In genomic region chr13:48037346-48038173, GRCh38 we compare ENCODE assay signal across 8 cellular contexts. TPM values are rescaled to one million over a fixed set of nuclear protein-coding genes. Genes with fewer than 3 reads are reported as not detected.
DNase-seq lines count a peak whose midpoint lies in the region; ATAC-seq and TF ChIP-seq lines count a peak whose summit lies in the region.

TSS of gene NUDT15 (plus strand) at chr13:48037726. CDS start at chr13:48037747, 21 bp downstream.

- peak within 1 kb of the TSS; percentile 79 for H3K27ac ChIP-seq in CD4-positive, alpha-beta T cell (ENCODE audit: low read depth, low read length)
- H3K27ac ChIP-seq in left lung, result peak within 1 kb of the TSS; percentile 98 to 99

- peaks cover 42% of the 10 kb centered on the region for H3K4me1 Mint-ChIP-seq in CD4-positive, alpha-beta T cell (ENCODE audit: low read depth)
- peaks cover 20% of the 10 kb centered on the region for H3K4me1 Mint-ChIP-seq in dendritic cell treated with granulocyte-macrophage colony-stimulating factor and Interleukin-4, amounts not matched to agents 40 ng/mL and 50 ng/mL, for 4 days (ENCODE audit: low read depth)

- no peaks in the 10 kb centered on the region for H3K9me3 Mint-ChIP-seq in CD4-positive, alpha-beta T cell
- H3K9me3 Mint-ChIP-seq in dendritic cell treated with granulocyte-macrophage colony-stimulating factor and Interleukin-4, amounts not matched to agents 40 ng/mL and 50 ng/mL, for 4 days, result peaks cover 21% of the 10 kb centered on the region

- peak; percentile 100 for TF ChIP-seq CTCF in CD4-positive, alpha-beta T cell (IDR thresholded peaks at IDR 0.05)
- peak; percentile 91 to 98 for TF ChIP-seq CTCF in left lung (IDR thresholded peaks at IDR 0.05)

- peaks cover 8 to 19% of the 10 kb centered on the region in 2 donors for H3K4me1 ChIP-seq in left lung

- no peaks in the 10 kb centered on the region for H3K27me3 ChIP-seq in CD4-positive, alpha-beta T cell (ENCODE audit: control insufficient read depth, insufficient read depth, low read length)
- no peaks in the 10 kb centered on the region for H3K27me3 ChIP-seq in left lung

- peak within 1 kb of the TSS; percentile 63 to 68 for H3K4me3 ChIP-seq in left lung

- peak within 1 kb of the TSS; percentile 97 for H3K27ac Mint-ChIP-seq in CD4-positive, alpha-beta T cell
- peak within 1 kb of the TSS; percentile 99 for H3K27ac Mint-ChIP-seq in dendritic cell treated with granulocyte-macrophage colony-stimulating factor and Interleukin-4, amounts not matched to agents 40 ng/mL and 50 ng/mL, for 4 days

- peak within 1 kb of the TSS; percentile 94 for H3K4me3 Mint-ChIP-seq in CD4-positive, alpha-beta T cell
- H3K4me3 Mint-ChIP-seq in dendritic cell treated with granulocyte-macrophage colony-stimulating factor and Interleukin-4, amounts not matched to agents 40 ng/mL and 50 ng/mL, for 4 days, result peak within 1 kb of the TSS; percentile 90

- intact Hi-C loops in CD4-positive, alpha-beta T cell (cut with DNase I, micrococcal nuclease), result loop anchor here (1.0 to 10.0 kb wide), 6 partner anchors 36 to 1747 kb away; partner anchors contain the start of genes MED4 (in 2 of the 2), SUCLA2 (in 2 of the 2) and RB1 (in 1 of the 2)
- intact Hi-C loops in dendritic cell treated with granulocyte-macrophage colony-stimulating factor and Interleukin-4, amounts not matched to agents 40 ng/mL and 50 ng/mL, for 4 days (cut with micrococcal nuclease), result loop anchor here (2.0 to 5.0 kb wide), 2 partner anchors 35 to 57 kb away; partner anchors contain the start of genes MED4 and SUCLA2
- intact Hi-C loops in left lung (cut with DNase I), result no loop called here

- H3K27me3 Mint-ChIP-seq in CD4-positive, alpha-beta T cell, result no peaks in the 10 kb centered on the region
- no peaks in the 10 kb centered on the region for H3K27me3 Mint-ChIP-seq in dendritic cell treated with granulocyte-macrophage colony-stimulating factor and Interleukin-4, amounts not matched to agents 40 ng/mL and 50 ng/mL, for 4 days

- peaks cover 49% of the 10 kb centered on the region for H3K36me3 Mint-ChIP-seq in CD4-positive, alpha-beta T cell (ENCODE audit: low read depth)
- peaks cover 44% of the 10 kb centered on the region for H3K36me3 Mint-ChIP-seq in dendritic cell treated with granulocyte-macrophage colony-stimulating factor and Interleukin-4, amounts not matched to agents 40 ng/mL and 50 ng/mL, for 4 days (ENCODE audit: low read depth)

- ATAC-seq in CD4-positive, alpha-beta T cell (ENCODE audit: poor library complexity), result peak; percentile 90
- ATAC-seq in GM19395 (IDR thresholded peaks at IDR 0.05; ENCODE audit: unreplicated experiment), result peak; percentile 93
- ATAC-seq in HG03565 (IDR thresholded peaks at IDR 0.05; ENCODE audit: unreplicated experiment), result peak; percentile 87
- peak; percentile 99 for ATAC-seq in left lung

- no peaks in the 10 kb centered on the region for H3K9me3 ChIP-seq in CD4-positive, alpha-beta T cell (ENCODE audit: control insufficient read depth, low read length)
- H3K9me3 ChIP-seq in left lung, result peaks cover 0 to 3% of the 10 kb centered on the region in 2 donors

- peaks cover 0 to 14% of the 10 kb centered on the region in 2 donors for H3K36me3 ChIP-seq in left lung

- CTCF ChIA-PET in CD4-positive, alpha-beta T cell (lab: Charles Lee), result interaction anchor here (0.6 to 3.8 kb wide), 28 partner anchors 9 to 1407 kb away, joined by 3 to 48 read pairs (median 4); partner anchors contain the start of genes CDADC1, MED4, SETDB2 and SUCLA2

- peak; percentile 90 to 96 (median 95) for DNase-seq in CD4-positive, alpha-beta T cell
- DNase-seq in NCI-H748 treated with DMSO at 0.1 percent for 48 hours (lab: John Stamatoyannopoulos, UW) (peak; percentile 86), left lung (peak; percentile 95 to 97)
- peak; percentile 88 to 89 for DNase-seq in activated CD4-positive, alpha-beta T cell treated with anti-CD3 and anti-CD28 coated beads, Interleukin-2, amount 50 U/mL, for 24 hours (ENCODE audit: low read depth in 1 of 2, low spot score in 1 of 2)
- DNase-seq in stimulated activated CD4-positive, alpha-beta T cell treated with anti-CD3 and anti-CD28 coated beads, Interleukin-2, amount 100 ng/mL, for 48 hours, result peak; percentile 91 to 96

- POLR2A ChIA-PET in CD4-positive, alpha-beta T cell (lab: Charles Lee), result interaction anchor here (0.5 to 3.0 kb wide), 36 partner anchors 10 to 1755 kb away, joined by 3 to 40 read pairs (median 3); partner anchors contain the start of genes CDADC1, EBPL, FNDC3A and ITM2B

RNA-seq across cellular contexts. Expression of gene NUDT15, which starts in this region (rescaled TPM):
- 10 to 100 TPM; 14.4 to 16.2 TPM for total RNA-seq in CD4-positive, alpha-beta T cell
- total RNA-seq in left lung, result 10 to 100 TPM; 15.8 to 16.0 TPM

Comparison
In these comparisons a context has a peak if more than half of its experiments do, and no peak if none do; other contexts are left out.
1. Peak in every context shown above with its lines: DNase-seq, ATAC-seq, H3K4me3 ChIP-seq and H3K27ac ChIP-seq.
2. intact Hi-C loops: an anchor here in CD4-positive, alpha-beta T cell (1.0 to 10.0 kb wide) and dendritic cell treated with granulocyte-macrophage colony-stimulating factor and Interleukin-4, amounts not matched to agents 40 ng/mL and 50 ng/mL, for 4 days (2.0 to 5.0 kb wide); none called in left lung.